Comparison of ENCODE assay signal across 29 cellular contexts in genomic region chr15:42911058-42911592, GRCh38. TPM values are rescaled to one million over a fixed set of nuclear protein-coding genes. Genes with fewer than 3 reads are reported as not detected.
A peak's percentile ranks its signal among the peaks of the same experiment; 100 is the strongest.
DNase-seq lines count a peak whose midpoint lies in the region; ATAC-seq and TF ChIP-seq lines count a peak whose summit lies in the region.
"Had no signal": no experiment of that assay in that cellular context is flagged by ENCODE, and none has a peak within 500 bp of the region (broad histone marks: within the 10 kb centered on the region; RNA-seq: fewer than 3 reads in every experiment).

No MANE protein-coding gene starts in this region.

- H3K14ac ChIP-seq in IMR-90 (replicated peaks; ENCODE audit: low read depth, low read length) = peak overlapping the region; percentile 55; the same call in 1 of the 2 replicates

- H3K9me3 ChIP-seq in mammary epithelial cell (replicated peaks; ENCODE audit: insufficient read depth, low read length) = no peaks in the 10 kb centered on the region
- no peaks in the 10 kb centered on the region for H3K9me3 ChIP-seq in IMR-90 (ENCODE audit: control insufficient read depth, insufficient read depth, low read length)
- no peaks in the 10 kb centered on the region for H3K9me3 ChIP-seq in skeletal muscle tissue (ENCODE audit: control insufficient read depth in 3 of 3, low read length in 3 of 3)
- H3K9me3 ChIP-seq: gastrocnemius medialis, upper lobe of right lung had no signal

- CTCF ChIA-PET in MCF 10A (lab: Yijun Ruan, JAX) = interaction anchor here (0.7 to 2.1 kb wide), 2 partner anchors 15 to 174 kb away, joined by 4 to 7 read pairs; no protein-coding TSS in a partner anchor
- CTCF ChIA-PET in mammary epithelial cell (lab: Charles Lee; ENCODE audit: low non-redundant PET) = no interaction called here
- CTCF ChIA-PET in IMR-90 (lab: Yijun Ruan, JAX) = no interaction called here

- BruUV-seq in MCF 10A (replicated peaks; lab: Mats Ljungman, UMichigan) (no TSS peak), mammary epithelial cell (replicated peaks; lab: Mats Ljungman, UMichigan) (no TSS peak), IMR-90 (replicated peaks; lab: Mats Ljungman, UMichigan) (no TSS peak)

- H3K9me1 ChIP-seq in IMR-90 (ENCODE audit: insufficient read depth, low read length) = 0 out of 2 replicates have a peak, but pooled peaks cover 2% of the 10 kb centered on the region

- in situ Hi-C loops in mammary epithelial cell (cut with MboI; ENCODE audit: low sequenced_read_pairs in 2 of 2) (no loop called here), IMR-90 (cut with MboI; ENCODE audit: low sequenced_read_pairs) (no loop called here)

- no peak for TF ChIP-seq RAD21 in IMR-90 (IDR thresholded peaks at IDR 0.05; ENCODE audit: low read length)

- H2AFZ ChIP-seq in mammary epithelial cell (ENCODE audit: low read depth, low read length) (no peak overlapping the region), IMR-90 (replicated peaks; ENCODE audit: low read length, poor library complexity) (no peak overlapping the region)

- peaks cover 39% of the 10 kb centered on the region for H3K4me1 Mint-ChIP-seq in MCF 10A (ENCODE audit: insufficient read depth, unreplicated experiment)

- H3K56ac ChIP-seq in IMR-90 (ENCODE audit: extremely low read depth, insufficient read depth, low read length) = no peak overlapping the region

- no peak for TF ChIP-seq POLR2A in IMR-90 (IDR thresholded peaks at IDR 0.05; ENCODE audit: low read depth, low read length)

- no peak overlapping the region for H2BK5ac ChIP-seq in IMR-90 (ENCODE audit: low read depth, low read length, poor library complexity, severe bottlenecking)

- H2AK5ac ChIP-seq in IMR-90 (ENCODE audit: low read depth, low read length) = no peak overlapping the region; the same call in 1 of the 2 replicates

- no peak overlapping the region for H4K5ac ChIP-seq in IMR-90 (ENCODE audit: low read depth, low read length)

- DNase-seq in MCF 10A (ENCODE audit: unreplicated experiment) (peak; percentile 59), mammary epithelial cell (no peak), IMR-90 (peak; percentile 46), epithelial cell of esophagus (ENCODE audit: low read depth) (peak; percentile 27), T-helper 2 cell (no peak), NCI-H2107 (lab: John Stamatoyannopoulos, UW) (no peak)
- DNase-seq: activated CD4-positive, alpha-beta T cell treated with anti-CD3 and anti-CD28 coated beads, Interleukin-2, amount 10 ng/mL, durations not matched to agents 7 days and 5 days; cerebellar nuclear complex; gastrocnemius medialis; hippocampal formation; immature natural killer cell; naive B cell; NCI-H1092; NCI-H187 treated with DMSO at 0.1 percent for 48 hours; NCI-H2227 treated with DMSO at 0.1 percent for 48 hours; NCI-H69; stimulated activated CD4-positive, alpha-beta T cell treated with anti-CD3 and anti-CD28 coated beads, Interleukin-2, amount 100 ng/mL, for 24 hours; upper lobe of right lung had no signal

- no peaks in the 10 kb centered on the region for H3K9me3 Mint-ChIP-seq in MCF 10A (ENCODE audit: unreplicated experiment)
- H3K9me3 Mint-ChIP-seq: activated CD4-positive, alpha-beta T cell treated with anti-CD3 and anti-CD28 coated beads, Interleukin-2, amount 10 ng/mL, durations not matched to agents 7 days and 5 days; activated naive CD4-positive, alpha-beta T cell treated with anti-CD3 and anti-CD28 coated beads, Interleukin-2, amount 50 U/mL, for 72 hours; activated T-helper 1 cell treated with anti-CD3 and anti-CD28 coated beads, Interleukin-12 subunit alpha, Interleukin-12 subunit beta, Interleukin-2, Interleukin-4 antibody, amounts not matched to agents 30 ng/mL and 10 ng/mL and 1 ng/mL, durations not matched to agents 14 hours and 24 hours and 36 hours; immature natural killer cell; T-helper 2 cell treated with Interferon-gamma antibody and Interleukin-4, amounts not matched to agents 5 μg/mL and 100 μg/mL, for 36 hours had no signal

- H3K4ac ChIP-seq in IMR-90 (ENCODE audit: low read depth, low read length) = no peak overlapping the region

- H2BK15ac ChIP-seq in IMR-90 (ENCODE audit: low read depth, low read length) = 0 out of 3 replicates have a peak overlapping the region, but pooled peaks have one; percentile 23

- peaks cover 49% of the 10 kb centered on the region for H3K79me2 ChIP-seq in mammary epithelial cell (ENCODE audit: insufficient read depth, low read length)

- peak overlapping the region in 1 of 2 experiments; percentile 40; a peak in 1 of 4 replicates for H4K8ac ChIP-seq in IMR-90 (ENCODE audit: low read depth in 2 of 2, low read length in 2 of 2)

- H3K18ac ChIP-seq in IMR-90 (ENCODE audit: low read depth, low read length) = no peak overlapping the region

- H3K9ac ChIP-seq in mammary epithelial cell (ENCODE audit: insufficient read depth, low read length) (no peak overlapping the region), IMR-90 (ENCODE audit: low read depth, low read length) (no peak overlapping the region), skeletal muscle tissue (ENCODE audit: low read depth in 1 of 3, low read length in 3 of 3) (no peak overlapping the region)

- peak overlapping the region; percentile 80 for H3K27ac Mint-ChIP-seq in MCF 10A (ENCODE audit: low read depth, unreplicated experiment)
- H3K27ac Mint-ChIP-seq: activated CD4-positive, alpha-beta T cell treated with anti-CD3 and anti-CD28 coated beads, Interleukin-2, amount 10 ng/mL, durations not matched to agents 7 days and 5 days; activated naive CD4-positive, alpha-beta T cell treated with anti-CD3 and anti-CD28 coated beads, Interleukin-2, amount 50 U/mL, for 72 hours; activated T-helper 1 cell treated with anti-CD3 and anti-CD28 coated beads, Interleukin-12 subunit alpha, Interleukin-12 subunit beta, Interleukin-2, Interleukin-4 antibody, amounts not matched to agents 30 ng/mL and 10 ng/mL and 1 ng/mL, durations not matched to agents 14 hours and 24 hours and 36 hours; immature natural killer cell; T-helper 2 cell treated with Interferon-gamma antibody and Interleukin-4, amounts not matched to agents 5 μg/mL and 100 μg/mL, for 36 hours had no signal

- no peak overlapping the region for H4K91ac ChIP-seq in IMR-90 (ENCODE audit: insufficient read depth, low read depth, low read length)

- no peaks in the 10 kb centered on the region for H3K27me3 Mint-ChIP-seq in MCF 10A (ENCODE audit: insufficient read depth, unreplicated experiment)
- H3K27me3 Mint-ChIP-seq: activated CD4-positive, alpha-beta T cell treated with anti-CD3 and anti-CD28 coated beads, Interleukin-2, amount 10 ng/mL, durations not matched to agents 7 days and 5 days; naive B cell had no signal

- H4K20me1 ChIP-seq in mammary epithelial cell (ENCODE audit: insufficient read depth, low read length) (no peaks in the 10 kb centered on the region), IMR-90 (ENCODE audit: insufficient read depth, low read length) (peaks cover 5% of the 10 kb centered on the region; the same call in 1 of the 2 replicates)

- H2BK120ac ChIP-seq in IMR-90 (ENCODE audit: low read depth, low read length) = no peak overlapping the region; the same call in 1 of the 2 replicates

- peak overlapping the region; percentile 57; the same call in 1 of the 2 replicates for H2BK20ac ChIP-seq in IMR-90 (ENCODE audit: low read depth, low read length)

- H3K27me3 ChIP-seq in mammary epithelial cell (ENCODE audit: insufficient read depth, low read length) = no peaks in the 10 kb centered on the region
- no peaks in the 10 kb centered on the region for H3K27me3 ChIP-seq in IMR-90 (ENCODE audit: control insufficient read depth, insufficient read depth, low read length)
- H3K27me3 ChIP-seq in skeletal muscle tissue (ENCODE audit: control insufficient read depth in 3 of 3, insufficient read depth in 3 of 3, low read length in 3 of 3) = no peaks in the 10 kb centered on the region
- H3K27me3 ChIP-seq: gastrocnemius medialis, upper lobe of right lung had no signal

- H3K4me2 ChIP-seq in mammary epithelial cell (ENCODE audit: insufficient read depth, low read depth, low read length) = no peak overlapping the region
- H3K4me2 ChIP-seq in IMR-90 (ENCODE audit: low read depth, low read length) = no peak overlapping the region

- no peak overlapping the region for H2AK9ac ChIP-seq in IMR-90 (replicated peaks; ENCODE audit: low read depth, low read length, poor library complexity)

- dilution Hi-C loops in mammary epithelial cell (cut with HindIII; ENCODE audit: low sequenced_read_pairs) (no loop called here), IMR-90 (cut with HindIII; ENCODE audit: low sequenced_read_pairs, unreplicated experiment) (no loop called here)

- H3K79me1 ChIP-seq in IMR-90 (ENCODE audit: low read depth in 1 of 2, low read length in 2 of 2) = peaks cover 17 to 52% of the 10 kb centered on the region in 2 experiments

- peaks cover 7% of the 10 kb centered on the region for H3K36me3 Mint-ChIP-seq in MCF 10A (ENCODE audit: insufficient read depth, unreplicated experiment)
- H3K36me3 Mint-ChIP-seq: activated naive CD4-positive, alpha-beta T cell treated with anti-CD3 and anti-CD28 coated beads, Interleukin-2, amount 50 U/mL, for 72 hours; immature natural killer cell had no signal

- TF ChIP-seq CTCF in MCF 10A (IDR thresholded peaks at IDR 0.05; ENCODE audit: unreplicated experiment) = no peak
- TF ChIP-seq CTCF in mammary epithelial cell (conservative IDR thresholded peaks at IDR 0.05 in 1 of 2, IDR thresholded peaks at IDR 0.05 in 1 of 2; ENCODE audit: extremely low read depth in 1 of 2, insufficient read depth in 1 of 2, low read depth in 1 of 2, low read length in 2 of 2) = no peak
- TF ChIP-seq CTCF in IMR-90 (conservative IDR thresholded peaks at IDR 0.05; ENCODE audit: low read depth, low read length) = no peak
- TF ChIP-seq CTCF in epithelial cell of esophagus (IDR thresholded peaks at IDR 0.05; ENCODE audit: insufficient read depth, low read depth, low read length, missing control alignments) = no peak

- intact Hi-C loops in MCF 10A (cut with micrococcal nuclease) (loop anchor here (10.0 kb wide), 1 partner anchor 76 kb away; no protein-coding TSS in a partner anchor), mammary epithelial cell (cut with micrococcal nuclease) (no loop called here), IMR-90 (cut with micrococcal nuclease) (no loop called here)

- ATAC-seq in IMR-90 (ENCODE audit: low read depth) (peak; percentile 27; the same call in 1 of the 2 replicates), HG03354 (IDR thresholded peaks at IDR 0.05; ENCODE audit: poor library complexity, severe bottlenecking, unreplicated experiment) (no peak)
- ATAC-seq: activated naive CD4-positive, alpha-beta T cell treated with anti-CD3 and anti-CD28 coated beads, Interleukin-2, amount 50 U/mL, for 72 hours; left lobe of liver; upper lobe of right lung had no signal

- no peak overlapping the region for H3K23ac ChIP-seq in IMR-90 (ENCODE audit: low read depth, low read length)

- POLR2A ChIA-PET in MCF 10A (lab: Yijun Ruan, JAX) (interaction anchor here (0.6 to 1.5 kb wide), 8 partner anchors 10 to 173 kb away, joined by 3 to 5 read pairs (median 3); partner anchors contain the start of gene CDAN1), IMR-90 (lab: Charles Lee; ENCODE audit: unreplicated experiment) (no interaction called here)

- H3K4me1 ChIP-seq in mammary epithelial cell (ENCODE audit: insufficient read depth, low read length) (peaks cover 13% of the 10 kb centered on the region), IMR-90 (ENCODE audit: control insufficient read depth, insufficient read depth, low read length) (peaks cover 3% of the 10 kb centered on the region), skeletal muscle tissue (ENCODE audit: control insufficient read depth in 3 of 3, insufficient read depth in 3 of 3, low read length in 3 of 3) (peaks cover 0 to 10% (median 0%) of the 10 kb centered on the region in 3 donors)
- H3K4me1 ChIP-seq: upper lobe of right lung had no signal

- H3K4me3 ChIP-seq in mammary epithelial cell (replicated peaks in 1 of 3; ENCODE audit: insufficient read depth in 1 of 3, low read depth in 2 of 3, low read length in 3 of 3) (no peak overlapping the region), IMR-90 (ENCODE audit: insufficient read depth, low read depth, low read length) (no peak overlapping the region), epithelial cell of esophagus (ENCODE audit: low read length) (no peak overlapping the region), skeletal muscle tissue (ENCODE audit: low read length in 3 of 3) (no peak overlapping the region)
- H3K4me3 ChIP-seq: gastrocnemius medialis, SK-N-MC, skin epidermis, upper lobe of right lung had no signal

- H3K4me3 Mint-ChIP-seq in MCF 10A (ENCODE audit: unreplicated experiment) = peak overlapping the region; percentile 47
- H3K4me3 Mint-ChIP-seq: activated CD4-positive, alpha-beta T cell treated with anti-CD3 and anti-CD28 coated beads, Interleukin-2, amount 10 ng/mL, durations not matched to agents 7 days and 5 days; activated T-helper 1 cell treated with anti-CD3 and anti-CD28 coated beads, Interleukin-12 subunit alpha, Interleukin-12 subunit beta, Interleukin-2, Interleukin-4 antibody, amounts not matched to agents 30 ng/mL and 10 ng/mL and 1 ng/mL, durations not matched to agents 14 hours and 24 hours and 36 hours; immature natural killer cell; naive B cell; T-helper 2 cell treated with Interferon-gamma antibody and Interleukin-4, amounts not matched to agents 5 μg/mL and 100 μg/mL, for 36 hours had no signal

- WGBS in mammary epithelial cell (ENCODE audit: low coverage, missing lambda C conversion rate) = 75% methylated on average over 5 of the region's 5 CpGs
- WGBS in IMR-90 (ENCODE audit: extremely low coverage in 2 of 2, insufficient read length in 1 of 2), 2 experiments = no CpG with 5 or more reads among the region's 5 CpGs

- no peaks in the 10 kb centered on the region for H3K36me3 ChIP-seq in mammary epithelial cell (ENCODE audit: insufficient read depth, low read length)
- H3K36me3 ChIP-seq in IMR-90 (ENCODE audit: control insufficient read depth, insufficient read depth, low read length) = no peaks in the 10 kb centered on the region
- no peaks in the 10 kb centered on the region for H3K36me3 ChIP-seq in skeletal muscle tissue (ENCODE audit: control insufficient read depth in 3 of 3, insufficient read depth in 3 of 3, low read length in 3 of 3)
- H3K36me3 ChIP-seq: gastrocnemius medialis, upper lobe of right lung had no signal

- H3K27ac ChIP-seq in mammary epithelial cell (ENCODE audit: insufficient read depth, low read depth, low read length) (no peak overlapping the region), IMR-90 (ENCODE audit: insufficient read depth, low read length) (no peak overlapping the region), skeletal muscle tissue (ENCODE audit: low read depth, low read length) (peak overlapping the region; percentile 27)
- H3K27ac ChIP-seq: C4-2B, epithelial cell of prostate, SK-N-MC, skin epidermis, upper lobe of right lung, VCaP had no signal

RNA-seq across cellular contexts. Expression of gene TTBK2, which starts 9.5 kb away (rescaled TPM):
- total RNA-seq in MCF 10A (2022) (25.5 and 26.8 TPM in 2 replicates), mammary epithelial cell (10 to 100 TPM; 14.8 to 25.8 TPM), IMR-90 (2012; rRNA removed) (3.2 and 5.6 TPM in 2 replicates), skeletal muscle tissue (8.4 TPM)
- polyA plus RNA-seq in mammary epithelial cell (3.5 TPM), IMR-90 (2012; rRNA removed) (2.4 and 2.5 TPM in 2 replicates)
- 20.7 TPM for polyA minus RNA-seq in mammary epithelial cell
- 0.63 and 0.71 TPM in 2 replicates for polyA plus RNA-seq in IMR-90 (2012; cell fraction: cytosol; rRNA removed)
- 1.9 and 10.8 TPM in 2 replicates for polyA plus RNA-seq in IMR-90 (2012; cell fraction: nucleus; rRNA removed; ENCODE audit: low replicate concordance)

Comparison
In these comparisons a context has a peak if more than half of its experiments do, and no peak if none do; other contexts are left out.
1. DNase-seq: peak in MCF 10A (single experiment), IMR-90 (single experiment) and epithelial cell of esophagus (single experiment); none in mammary epithelial cell (single experiment), T-helper 2 cell (0 of 5) and NCI-H2107 (single experiment).